ENCODE assay signal across 8 cellular contexts in genomic region chr20:59006167-59006863, GRCh38. TPM values are rescaled to one million over a fixed set of nuclear protein-coding genes. Genes with fewer than 3 reads are reported as not detected.
DNase-seq lines count a peak whose midpoint lies in the region; TF ChIP-seq lines count a peak whose summit lies in the region.

No MANE protein-coding gene starts in this region.

- H3K9me3 Mint-ChIP-seq in activated T-cell treated with anti-CD3 and anti-CD28 coated beads, Interleukin-2, amount 50 U/mL, for 24 hours, result no peaks in the 10 kb centered on the region

- H3K4me3 ChIP-seq in adrenal gland (peak overlapping the region in 3 of 4 donors; percentile 28 to 82 (median 38)), iPS-18c (ENCODE audit: insufficient read depth, low read depth, low read length) (peak overlapping the region; percentile 66), stomach smooth muscle (ENCODE audit: low read length in 2 of 2) (peak overlapping the region; percentile 84 to 89)

- 40 to 90% (median 44%) methylated on average over 10 to 29 of the region's 29 CpGs for WGBS in adrenal gland, 4 donors

- no peak for TF ChIP-seq POLR2A in adrenal gland (IDR thresholded peaks at IDR 0.05)

- intact Hi-C loops in adrenal gland (cut with DNase I), result no loop called here

- no peak for DNase-seq in activated T-cell treated with anti-CD3 and anti-CD28 coated beads, Interleukin-2, amount 50 U/mL, for 24 hours
- DNase-seq in activated T-cell treated with anti-CD3 and anti-CD28 coated beads, Interleukin-2, amount 50 U/mL, for 48 hours, result no peak
- DNase-seq in adrenal gland (peak in 3 of 7 donors; percentile 27 to 41 (median 30)), NK-92 (lab: John Stamatoyannopoulos, UW; ENCODE audit: unreplicated experiment) (no peak), activated gamma-delta T cell treated with Interleukin-2 at 50 U/mL for 16 hours (no peak)
- no peak for DNase-seq in stimulated activated CD4-positive, alpha-beta T cell treated with anti-CD3 and anti-CD28 coated beads, Interleukin-4, amount 100 ng/mL, for 24 hours

- H3K27me3 ChIP-seq in adrenal gland (no peaks in the 10 kb centered on the region), stomach smooth muscle (ENCODE audit: control insufficient read depth in 1 of 2, insufficient read depth in 2 of 2, low read length in 2 of 2) (no peaks in the 10 kb centered on the region)

- H3K36me3 ChIP-seq in adrenal gland (replicated peaks in 1 of 2) (peaks cover 0 to 8% of the 10 kb centered on the region in 2 donors), stomach smooth muscle (ENCODE audit: control insufficient read depth in 2 of 2, insufficient read depth in 2 of 2, low read length in 2 of 2) (peaks cover 0 to 4% of the 10 kb centered on the region in 2 donors)

- H3K36me3 Mint-ChIP-seq in activated T-cell treated with anti-CD3 and anti-CD28 coated beads, Interleukin-2, amount 50 U/mL, for 24 hours (ENCODE audit: low read depth), result peaks cover 17% of the 10 kb centered on the region

- peaks cover 37% of the 10 kb centered on the region for H3K4me1 Mint-ChIP-seq in activated T-cell treated with anti-CD3 and anti-CD28 coated beads, Interleukin-2, amount 50 U/mL, for 24 hours (ENCODE audit: low read depth)

- TF ChIP-seq CTCF in adrenal gland (IDR thresholded peaks at IDR 0.05), result no peak

- H3K4me3 Mint-ChIP-seq in activated T-cell treated with anti-CD3 and anti-CD28 coated beads, Interleukin-2, amount 50 U/mL, for 24 hours, result peak overlapping the region; percentile 77

- H3K4me1 ChIP-seq in adrenal gland (replicated peaks in 1 of 2), result peaks cover 17 to 34% of the 10 kb centered on the region in 2 donors
- H3K4me1 ChIP-seq in stomach smooth muscle (ENCODE audit: control insufficient read depth, insufficient read depth, low read length), result peaks cover 27% of the 10 kb centered on the region

- peak overlapping the region; percentile 24 to 87 (median 75) for H3K27ac ChIP-seq in adrenal gland
- H3K27ac ChIP-seq in stomach smooth muscle (ENCODE audit: low read length), result peak overlapping the region; percentile 53

- no peaks in the 10 kb centered on the region for H3K9me3 ChIP-seq in adrenal gland (replicated peaks in 1 of 3)
- H3K9me3 ChIP-seq in iPS-18c (ENCODE audit: control insufficient read depth, insufficient read depth, low read length), result no peaks in the 10 kb centered on the region
- no peaks in the 10 kb centered on the region for H3K9me3 ChIP-seq in stomach smooth muscle (ENCODE audit: control insufficient read depth in 2 of 2, low read length in 2 of 2)

- H3K9ac ChIP-seq in stomach smooth muscle (ENCODE audit: low read length in 2 of 2), result peak overlapping the region; percentile 90 to 91

- H3K27ac Mint-ChIP-seq in activated T-cell treated with anti-CD3 and anti-CD28 coated beads, Interleukin-2, amount 50 U/mL, for 24 hours, result peak overlapping the region; percentile 85

- H3K27me3 Mint-ChIP-seq in activated T-cell treated with anti-CD3 and anti-CD28 coated beads, Interleukin-2, amount 50 U/mL, for 24 hours, result no peaks in the 10 kb centered on the region

RNA-seq across cellular contexts. Expression of gene CTSZ, which starts 0.7 kb away (rescaled TPM):
- total RNA-seq in adrenal gland, result 100 to 1,000 TPM; 128 to 266 (median 188) TPM
- 100 to 1,000 TPM; 108 to 180 (median 121) TPM for polyA plus RNA-seq in adrenal gland

RNA-seq across cellular contexts. Expression of gene TUBB1, which starts 12.9 kb away (rescaled TPM):
- under 1 TPM in 3 of 8 donors, not detected in 5; 0.13 to 0.53 (median 0.14) TPM for total RNA-seq in adrenal gland
- under 1 TPM; 0.07 to 0.10 (median 0.08) TPM for polyA plus RNA-seq in adrenal gland

RNA-seq across cellular contexts. Expression of gene NELFCD, which starts 25.3 kb away (rescaled TPM):
- 10 to 100 TPM; 47.1 to 82.8 (median 64.1) TPM for total RNA-seq in adrenal gland
- 100 to 1,000 TPM in 1 of 3 donors, 10 to 100 TPM in 2; 78.3 to 107 (median 85.7) TPM for polyA plus RNA-seq in adrenal gland

RNA-seq across cellular contexts. Expression of gene ATP5F1E, which starts 25.8 kb away (rescaled TPM):
- total RNA-seq in adrenal gland, result 10 to 100 TPM; 13.3 to 90.4 (median 47.4) TPM
- 100 to 1,000 TPM in 1 of 3 donors, 10 to 100 TPM in 2; 42.5 to 131 (median 50.0) TPM for polyA plus RNA-seq in adrenal gland

RNA-seq across cellular contexts. Expression of gene PRELID3B, which starts 36.3 kb away (rescaled TPM):
- 100 to 1,000 TPM in 1 of 8 donors, 10 to 100 TPM in 7; 21.7 to 112 (median 47.8) TPM for total RNA-seq in adrenal gland
- 100 to 1,000 TPM in 1 of 3 donors, 10 to 100 TPM in 2; 13.3 to 119 (median 16.1) TPM for polyA plus RNA-seq in adrenal gland
